In genomic region chr3:61181874-61182273, GRCh38 we compare ENCODE assay signal across 8 cellular contexts.
DNase-seq lines count a peak whose midpoint lies in the region; ATAC-seq, FAIRE-seq and TF ChIP-seq lines count a peak whose summit lies in the region.

No MANE protein-coding gene starts in this region.

- H3K4me3 Mint-ChIP-seq in H9: no peak overlapping the region

- H3K27ac ChIP-seq in endothelial cell of umbilical vein (ENCODE audit: insufficient read depth, low read depth, low read length) (no peak overlapping the region), upper lobe of right lung (no peak overlapping the region), H9 (ENCODE audit: insufficient read length, low read depth, low read length) (no peak overlapping the region)

- H3K18ac ChIP-seq in H9 (ENCODE audit: insufficient read length, low read depth, low read length): no peak overlapping the region

- no peak overlapping the region for H3K27ac Mint-ChIP-seq in H9

- no peak overlapping the region for H2AK5ac ChIP-seq in H9 (ENCODE audit: insufficient read length, low read length)

- POLR2A ChIA-PET in endothelial cell of umbilical vein (lab: Charles Lee): no interaction called here

- TF ChIP-seq CTCF in endothelial cell of umbilical vein (IDR thresholded peaks at IDR 0.05; ENCODE audit: extremely low read depth in 1 of 2, insufficient read depth in 1 of 2, low read depth in 1 of 2, low read length in 2 of 2): no peak
- no peak for TF ChIP-seq CTCF in upper lobe of right lung (IDR thresholded peaks at IDR 0.05)
- no peak for TF ChIP-seq CTCF in H9 (conservative IDR thresholded peaks at IDR 0.05)

- H3K4me1 Mint-ChIP-seq in H9: peaks cover 4 to 6% of the 10 kb centered on the region in 2 experiments

- no peak overlapping the region for H3T11ph ChIP-seq in H9 (ENCODE audit: low read length)

- H3K4me2 ChIP-seq in endothelial cell of umbilical vein (ENCODE audit: insufficient read depth, low read length): no peak overlapping the region
- no peak overlapping the region for H3K4me2 ChIP-seq in H9 (ENCODE audit: insufficient read depth, insufficient read length, low read length)

- H3K27me3 Mint-ChIP-seq in H9 (ENCODE audit: low read depth): no peaks in the 10 kb centered on the region

- no peaks in the 10 kb centered on the region for H3K23me2 ChIP-seq in H9 (ENCODE audit: insufficient read length, low read depth, low read length, poor library complexity, severe bottlenecking)

- peak; percentile 65 for DNase-seq in HS-5 (ENCODE audit: low read depth)
- peak; percentile 35 for DNase-seq in endothelial cell of umbilical vein (ENCODE audit: low read depth, low spot score)
- no peak for DNase-seq in NCI-H345 (lab: John Stamatoyannopoulos, UW)
- no peak for DNase-seq in upper lobe of right lung
- DNase-seq in SK-N-DZ (ENCODE audit: low spot score): no peak
- DNase-seq in H9: no peak

- dilution Hi-C loops in endothelial cell of umbilical vein (cut with MboI; ENCODE audit: extremely low pct_ligation_motif_present, low sequenced_read_pairs): no loop called here

- H3K79me2 ChIP-seq in endothelial cell of umbilical vein (ENCODE audit: control insufficient read depth, insufficient read depth, low read length) (no peaks in the 10 kb centered on the region), H9 (ENCODE audit: insufficient read depth, low read length) (no peaks in the 10 kb centered on the region)

- H3K9me3 Mint-ChIP-seq in H9: no peaks in the 10 kb centered on the region

- no peaks in the 10 kb centered on the region for H3K9me1 ChIP-seq in endothelial cell of umbilical vein (replicated peaks; ENCODE audit: control insufficient read depth, extremely low read depth, insufficient read depth, low read length)

- H3K9ac ChIP-seq in endothelial cell of umbilical vein (replicated peaks; ENCODE audit: extremely low read depth, insufficient read depth, low read length): no peak overlapping the region
- no peak overlapping the region for H3K9ac ChIP-seq in H9 (ENCODE audit: extremely low read depth, insufficient read length, low read length)

- no peaks in the 10 kb centered on the region for H3K36me3 Mint-ChIP-seq in H9 (ENCODE audit: insufficient read depth in 1 of 3, low read depth in 3 of 3)

- no peaks in the 10 kb centered on the region for H4K20me1 ChIP-seq in endothelial cell of umbilical vein (replicated peaks; ENCODE audit: control insufficient read depth, extremely low read depth, insufficient read depth, low read length)
- H4K20me1 ChIP-seq in H9 (ENCODE audit: control insufficient read depth, insufficient read depth, insufficient read length): no peaks in the 10 kb centered on the region

- H2AFZ ChIP-seq in endothelial cell of umbilical vein (ENCODE audit: low read depth, low read length): no peak overlapping the region
- H2AFZ ChIP-seq in H9 (ENCODE audit: low read length): no peak overlapping the region

- H2BK12ac ChIP-seq in H9 (ENCODE audit: insufficient read length, low read depth, low read length): no peak overlapping the region

- no peaks in the 10 kb centered on the region for H3K36me3 ChIP-seq in endothelial cell of umbilical vein (ENCODE audit: control insufficient read depth in 2 of 2, extremely low read depth in 1 of 2, insufficient read depth in 2 of 2, low read length in 2 of 2)
- H3K36me3 ChIP-seq in upper lobe of right lung: no peaks in the 10 kb centered on the region

- H3K56ac ChIP-seq in H9 (ENCODE audit: insufficient read length, low read depth, low read length): no peak overlapping the region

- no peak overlapping the region for H2BK120ac ChIP-seq in H9 (ENCODE audit: low read depth, low read length, poor library complexity, severe bottlenecking)

- no peak overlapping the region for H4K91ac ChIP-seq in H9 (ENCODE audit: insufficient read length, low read depth, low read length)

- no peak overlapping the region for H3K4me3 ChIP-seq in endothelial cell of umbilical vein (replicated peaks in 1 of 3; ENCODE audit: insufficient read depth in 1 of 3, low read depth in 1 of 3, low read length in 3 of 3)
- no peak overlapping the region for H3K4me3 ChIP-seq in upper lobe of right lung

- H2BK20ac ChIP-seq in H9 (ENCODE audit: low read depth, low read length, poor library complexity, severe bottlenecking): no peak overlapping the region

- H3K27me3 ChIP-seq in endothelial cell of umbilical vein (ENCODE audit: control insufficient read depth in 2 of 2, insufficient read depth in 2 of 2, low read length in 2 of 2) (no peaks in the 10 kb centered on the region), upper lobe of right lung (no peaks in the 10 kb centered on the region), H9 (ENCODE audit: insufficient read depth, low read length) (no peaks in the 10 kb centered on the region)

- H4K5ac ChIP-seq in H9 (ENCODE audit: insufficient read length, low read depth, low read length): no peak overlapping the region

- no peaks in the 10 kb centered on the region for H3K79me1 ChIP-seq in H9 (ENCODE audit: insufficient read depth, low read depth, low read length, poor library complexity, severe bottlenecking)

- TF ChIP-seq POLR2A in endothelial cell of umbilical vein (IDR thresholded peaks at IDR 0.05; ENCODE audit: low read depth, low read length): no peak

- no peak overlapping the region for H4K8ac ChIP-seq in H9 (replicated peaks; ENCODE audit: insufficient read length, low read depth, low read length)

- H2BK15ac ChIP-seq in H9 (ENCODE audit: low read depth, low read length): no peak overlapping the region

- no peak overlapping the region for H2BK5ac ChIP-seq in H9 (ENCODE audit: insufficient read length, low read length)

- H3K14ac ChIP-seq in H9 (ENCODE audit: insufficient read depth, low read length): no peak overlapping the region

- no peaks in the 10 kb centered on the region for H3K4me1 ChIP-seq in endothelial cell of umbilical vein (ENCODE audit: control insufficient read depth, extremely low read depth, insufficient read depth, low read length)
- no peaks in the 10 kb centered on the region for H3K4me1 ChIP-seq in upper lobe of right lung
- H3K4me1 ChIP-seq in H9 (ENCODE audit: insufficient read depth, low read length): no peaks in the 10 kb centered on the region

- no peak for FAIRE-seq in endothelial cell of umbilical vein (lab: Jason Lieb, UNC)

- CTCF ChIA-PET in endothelial cell of umbilical vein (lab: Charles Lee): no interaction called here

- no peak overlapping the region for H3K23ac ChIP-seq in H9 (ENCODE audit: insufficient read length, low read depth, low read length)

- H3K9me3 ChIP-seq in endothelial cell of umbilical vein (replicated peaks; ENCODE audit: control insufficient read depth, insufficient read depth, low read length): no peaks in the 10 kb centered on the region
- no peaks in the 10 kb centered on the region for H3K9me3 ChIP-seq in upper lobe of right lung
- H3K9me3 ChIP-seq in H9 (ENCODE audit: control insufficient read depth, low read depth, low read length): no peaks in the 10 kb centered on the region

- intact Hi-C loops in endothelial cell of umbilical vein (cut with micrococcal nuclease): no loop called here
- intact Hi-C loops in upper lobe of right lung (cut with DNase I): no loop called here

- BruUV-seq in endothelial cell of umbilical vein (replicated peaks; lab: Mats Ljungman, UMichigan): no TSS peak

- WGBS in H9 (ENCODE audit: extremely low coverage, insufficient read length, low lambda C conversion rate): no CpG with 5 or more reads among the region's 2 CpGs

- H3K4ac ChIP-seq in H9 (ENCODE audit: low read depth, low read length): no peak overlapping the region

- ATAC-seq in GM18502 (IDR thresholded peaks at IDR 0.05; ENCODE audit: poor library complexity, unreplicated experiment) (peak; percentile 99), GM21619 (IDR thresholded peaks at IDR 0.05; ENCODE audit: unreplicated experiment) (peak; percentile 98), upper lobe of right lung (no peak)

TF ChIP-seq in endothelial cell of umbilical vein, 7 proteins besides CTCF, POLR2A, EP300 and RAD21:
- no peak for TF ChIP-seq MAX (IDR thresholded peaks at IDR 0.05; ENCODE audit: insufficient read depth, insufficient read length)
- no peak for TF ChIP-seq GATA2 (IDR thresholded peaks at IDR 0.05; ENCODE audit: insufficient read depth, insufficient read length, low read depth, low read length)
- TF ChIP-seq JUN (IDR thresholded peaks at IDR 0.05; ENCODE audit: borderline replicate concordance, insufficient read depth, insufficient read length, low read depth): peak; percentile 60

Comparison
In these comparisons a context has a peak if more than half of its experiments do, and no peak if none do; other contexts are left out.
1. DNase-seq: peak in HS-5 (single experiment) and endothelial cell of umbilical vein (single experiment); none in NCI-H345 (single experiment), upper lobe of right lung (single experiment), SK-N-DZ (single experiment) and H9 (single experiment).